In the genomic region with DNA sequence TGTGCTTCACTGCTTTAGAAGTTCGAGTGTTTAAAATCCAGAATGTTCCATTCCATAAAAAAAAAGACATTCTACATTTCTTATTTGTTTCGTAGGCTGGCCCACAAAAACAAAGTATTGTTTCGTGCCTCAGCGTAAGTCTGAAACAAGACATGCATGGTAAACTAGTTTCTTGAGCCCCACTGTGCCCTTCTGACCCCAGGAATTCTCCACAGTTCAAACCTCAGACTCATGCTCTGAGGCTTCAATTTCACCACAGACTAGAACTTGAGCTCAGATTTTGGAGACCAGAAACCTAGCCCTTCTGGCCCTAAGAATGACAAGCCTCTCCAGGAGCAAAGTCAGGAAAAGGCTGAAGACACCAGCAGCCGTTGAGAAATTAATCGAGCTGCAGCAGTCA, we compare ENCODE assay signal across 16 cellular contexts.
"Had no signal": no experiment of that assay in that cellular context is flagged by ENCODE, and none has a peak within 500 bp of the region (broad histone marks: within the 10 kb centered on the region; RNA-seq: fewer than 3 reads in every experiment).

No MANE protein-coding gene starts in this region.

- H3K27ac ChIP-seq: ascending aorta, neural progenitor cell, skin epidermis, tibial nerve, uterus had no signal

- H3K4me1 ChIP-seq: ascending aorta, neural progenitor cell, tibial nerve, uterus had no signal

- H2AFZ ChIP-seq: neural progenitor cell had no signal

- H3K9ac ChIP-seq: neural progenitor cell had no signal

- H3K4me2 ChIP-seq: neural progenitor cell had no signal

- H3K36me3 ChIP-seq: ascending aorta, neural progenitor cell, tibial nerve, uterus had no signal

- H3K9me3 ChIP-seq: ascending aorta, tibial nerve, uterus had no signal

- H3K27me3 ChIP-seq: ascending aorta, neural progenitor cell, tibial nerve, uterus had no signal

- DNase-seq: activated CD4-positive, alpha-beta T cell treated with anti-CD3 and anti-CD28 coated beads, Interleukin-2, amount 10 ng/mL, durations not matched to agents 24 days and 14 days; activated CD8-positive, alpha-beta T cell treated with anti-CD3 and anti-CD28 coated beads for 36 hours; activated naive CD4-positive, alpha-beta T cell treated with Interleukin-2 at 50 U/mL for 16 hours; activated T-cell treated with anti-CD3 and anti-CD28 coated beads, Interleukin-2, amount 50 U/mL, for 24 hours; dermis blood vessel endothelial cell; effector memory CD4-positive, alpha-beta T cell; left colon; naive B cell; right cardiac atrium; stimulated activated naive CD8-positive, alpha-beta T cell treated with anti-CD3 and anti-CD28 coated beads, Interleukin-15, Interleukin-2, amounts not matched to agents 100 U/mL and 50 U/mL, for 24 hours; T-helper 9 cell; uterus had no signal

- H3K4me3 ChIP-seq: ascending aorta, neural progenitor cell, skin epidermis, tibial nerve, uterus had no signal
